Comparison of ENCODE assay signal across 17 cellular contexts in genomic region chr1:94486990-94487389, GRCh38.
DNase-seq lines count a peak whose midpoint lies in the region.
"Had no signal": no experiment of that assay in that cellular context is flagged by ENCODE, and none has a peak within 500 bp of the region (broad histone marks: within the 10 kb centered on the region; RNA-seq: fewer than 3 reads in every experiment).

No MANE protein-coding gene starts in this region.

- peak overlapping the region; percentile 60 for H3K27ac ChIP-seq in caudate nucleus (ENCODE audit: low read depth, low read length)
- H3K27ac ChIP-seq in substantia nigra (ENCODE audit: low read depth, low read length, poor library complexity, severe bottlenecking) = peak overlapping the region; percentile 36
- H3K27ac ChIP-seq: GM23248 had no signal

- peak; percentile 38 for DNase-seq in Ammon's horn (ENCODE audit: low spot score)
- peak in 3 of 61 donors; percentile 1 to 4 (median 4) for DNase-seq in caudate nucleus (lab: John Stamatoyannopoulos, UW)
- DNase-seq in medulla oblongata (ENCODE audit: extremely low spot score) = peak; percentile 52
- peak in 1 of 49 donors; percentile 2 for DNase-seq in substantia nigra (lab: John Stamatoyannopoulos, UW)
- DNase-seq in NK-92 (lab: John Stamatoyannopoulos, UW; ENCODE audit: unreplicated experiment) = no peak
- no peak for DNase-seq in Kasumi-1 (lab: John Stamatoyannopoulos, UW)
- DNase-seq in NCI-H1417 (lab: John Stamatoyannopoulos, UW) = no peak
- DNase-seq: BE2C; C1 segment of cervical spinal cord; CD4-positive, CD25-positive, alpha-beta regulatory T cell; CD8-positive, alpha-beta memory T cell; COR-L47; DMS 273 treated with DMSO at 0.1 percent for 48 hours; DMS79; GDM1; GM23248; HCEC 1CT had no signal

Comparison
In these comparisons a context has a peak if more than half of its experiments do, and no peak if none do; other contexts are left out.
1. DNase-seq: peak in Ammon's horn (single experiment) and medulla oblongata (single experiment); none in NK-92 (single experiment), Kasumi-1 (0 of 2) and NCI-H1417 (0 of 3).